Comparison of ENCODE assay signal across 10 cellular contexts in the genomic region with DNA sequence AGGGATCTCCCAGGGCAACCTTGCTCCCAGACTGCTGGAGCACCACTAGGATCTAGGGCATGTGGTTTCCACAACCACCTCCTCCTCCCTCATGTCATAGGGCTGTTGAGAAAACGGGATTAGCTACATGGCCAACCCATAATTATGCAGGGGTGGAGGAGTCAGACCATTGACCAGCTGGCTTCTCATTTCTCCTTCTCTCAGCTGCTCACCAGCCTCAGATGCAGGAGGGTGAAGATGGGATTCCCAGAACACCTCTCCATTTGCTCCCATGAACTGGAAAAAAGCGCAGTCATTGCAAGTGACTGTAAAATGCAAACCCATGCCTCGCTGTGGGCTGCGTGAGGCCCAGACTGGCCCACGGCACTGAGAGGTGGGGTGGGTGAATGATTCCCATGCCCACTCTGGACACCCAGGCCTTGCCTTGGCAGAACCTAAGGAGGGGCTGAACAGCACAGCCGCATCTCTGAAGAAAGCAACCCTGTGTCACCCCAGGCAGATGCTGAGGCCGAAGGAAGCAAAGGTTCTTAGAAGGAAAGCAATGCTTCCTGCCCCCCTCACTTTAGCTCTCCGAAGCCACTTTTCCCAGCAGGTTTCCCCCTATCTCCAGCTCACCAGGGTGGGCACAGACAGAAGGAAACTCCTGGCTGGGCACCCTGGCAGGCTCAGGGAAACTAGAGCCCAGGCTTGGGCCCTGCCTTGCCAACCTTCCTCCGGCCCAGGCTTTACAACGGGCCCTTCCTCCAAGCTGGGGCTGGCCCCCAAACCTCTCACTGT.
DNase-seq lines count a peak whose midpoint lies in the region; ATAC-seq, FAIRE-seq and TF ChIP-seq lines count a peak whose summit lies in the region.
"Had no signal": no experiment of that assay in that cellular context is flagged by ENCODE, and none has a peak within 500 bp of the region (broad histone marks: within the 10 kb centered on the region; RNA-seq: fewer than 3 reads in every experiment).

No MANE protein-coding gene starts in this region.

- ATAC-seq in stimulated activated effector memory CD8-positive, alpha-beta T cell treated with anti-CD3 and anti-CD28 coated beads, Interleukin-12 subunit alpha, Interleukin-12 subunit beta, amount 100 ng/mL, for 72 hours = no peak
- no peak for ATAC-seq in GM18505 (IDR thresholded peaks at IDR 0.05; ENCODE audit: unreplicated experiment)

- H3K4ac ChIP-seq in mesendoderm (ENCODE audit: low read depth, low read length) = peak overlapping the region; percentile 81

- TF ChIP-seq CTCF in brain (conservative IDR thresholded peaks at IDR 0.05) = no peak
- TF ChIP-seq CTCF in tibial nerve (IDR thresholded peaks at IDR 0.05) = no peak

- H3K9ac ChIP-seq in mesendoderm (ENCODE audit: low read length) = peak overlapping the region; percentile 31

- peak overlapping the region; percentile 75 for H3K56ac ChIP-seq in mesendoderm (ENCODE audit: low read length)

- no peaks in the 10 kb centered on the region for H3K27me3 Mint-ChIP-seq in brain

- peak overlapping the region; percentile 67 for H2AK5ac ChIP-seq in mesendoderm (ENCODE audit: low read length)

- peak overlapping the region; percentile 39 to 73 (median 54) for H3K4me3 Mint-ChIP-seq in brain
- H3K4me3 Mint-ChIP-seq in stimulated activated effector memory CD8-positive, alpha-beta T cell treated with anti-CD3 and anti-CD28 coated beads, Interleukin-12 subunit alpha, Interleukin-12 subunit beta, amount 100 ng/mL, for 72 hours = no peak overlapping the region

- peak overlapping the region; percentile 29 for H3K18ac ChIP-seq in mesendoderm (ENCODE audit: low read length)

- H4K5ac ChIP-seq in mesendoderm (ENCODE audit: low read length) = no peak overlapping the region

- H3K4me3 ChIP-seq in mesendoderm (ENCODE audit: low read length) (no peak overlapping the region), tibial nerve (no peak overlapping the region)

- no peak for TF ChIP-seq POLR2A in tibial nerve (IDR thresholded peaks at IDR 0.05)
- TF ChIP-seq POLR2A in GM18505 (IDR thresholded peaks at IDR 0.05; ENCODE audit: borderline replicate concordance, extremely low read depth, insufficient read depth, insufficient read length) = no peak
- TF ChIP-seq POLR2A in H54 (IDR thresholded peaks at IDR 0.05; ENCODE audit: low read depth, low read length) = no peak

- H3K4me2 ChIP-seq in mesendoderm (ENCODE audit: low read length) = no peak overlapping the region

- peaks cover 9% of the 10 kb centered on the region for H3K36me3 Mint-ChIP-seq in brain
- no peaks in the 10 kb centered on the region for H3K36me3 Mint-ChIP-seq in stimulated activated effector memory CD8-positive, alpha-beta T cell treated with anti-CD3 and anti-CD28 coated beads, Interleukin-12 subunit alpha, Interleukin-12 subunit beta, amount 100 ng/mL, for 72 hours

- H3K79me2 ChIP-seq in mesendoderm (ENCODE audit: control insufficient read depth, insufficient read depth, low read length) = no peaks in the 10 kb centered on the region

- H3K79me1 ChIP-seq in mesendoderm (ENCODE audit: low read length) = no peaks in the 10 kb centered on the region

- no peak for TF ChIP-seq EP300 in tibial nerve (IDR thresholded peaks at IDR 0.05)

- DNase-seq in NCI-H2107 treated with DMSO at 0.1 percent for 48 hours (lab: John Stamatoyannopoulos, UW; ENCODE audit: unreplicated experiment) = peak; percentile 44
- DNase-seq in NCI-H2107 (lab: John Stamatoyannopoulos, UW) = no peak
- peak; percentile 57 for DNase-seq in mesendoderm
- no peak for DNase-seq in tibial nerve (ENCODE audit: low spot score in 2 of 2)
- no peak for DNase-seq in stimulated activated effector memory CD8-positive, alpha-beta T cell treated with anti-CD3 and anti-CD28 coated beads, Interleukin-12 subunit alpha, Interleukin-12 subunit beta, amount 100 ng/mL, for 72 hours (ENCODE audit: low spot score in 2 of 2)
- DNase-seq in H54 (ENCODE audit: insufficient read length, low spot score) = no peak
- DNase-seq: NCI-H1436 had no signal

- H3K36me3 ChIP-seq in mesendoderm (ENCODE audit: control insufficient read depth, insufficient read depth, low read length) (no peaks in the 10 kb centered on the region), tibial nerve (no peaks in the 10 kb centered on the region)

- WGBS in mesendoderm (ENCODE audit: extremely low coverage, insufficient coverage, low lambda C conversion rate) = no CpG with 5 or more reads among the region's 10 CpGs
- WGBS in tibial nerve, 2 donors = 72 to 79% methylated on average over 10 of the region's 10 CpGs

- peaks cover 0 to 4% (median 0%) of the 10 kb centered on the region in 4 donors for H3K9me3 ChIP-seq in tibial nerve

- no peak for FAIRE-seq in H54 (lab: Jason Lieb, UNC)
- FAIRE-seq: A204.1 had no signal

- H3K23ac ChIP-seq in mesendoderm (ENCODE audit: low read length) = peak overlapping the region; percentile 98

- H4K8ac ChIP-seq in mesendoderm (ENCODE audit: low read depth, low read length) = no peak overlapping the region

- H2BK5ac ChIP-seq in mesendoderm (ENCODE audit: low read length) = peak overlapping the region; percentile 78

- H3K9me3 Mint-ChIP-seq in brain = peaks cover 0 to 9% (median 8%) of the 10 kb centered on the region in 5 experiments
- no peaks in the 10 kb centered on the region for H3K9me3 Mint-ChIP-seq in stimulated activated effector memory CD8-positive, alpha-beta T cell treated with anti-CD3 and anti-CD28 coated beads, Interleukin-12 subunit alpha, Interleukin-12 subunit beta, amount 100 ng/mL, for 72 hours

- H2BK120ac ChIP-seq in mesendoderm (ENCODE audit: low read depth, low read length) = no peak overlapping the region

- H3K27ac Mint-ChIP-seq in brain = peak overlapping the region; percentile 96 to 99 (median 97)
- H3K27ac Mint-ChIP-seq in stimulated activated effector memory CD8-positive, alpha-beta T cell treated with anti-CD3 and anti-CD28 coated beads, Interleukin-12 subunit alpha, Interleukin-12 subunit beta, amount 100 ng/mL, for 72 hours = no peak overlapping the region

- no peak overlapping the region for H3K27ac ChIP-seq in mesendoderm (ENCODE audit: low read depth, low read length)
- peak overlapping the region; percentile 32 to 67 (median 45) for H3K27ac ChIP-seq in tibial nerve

- H3K4me1 Mint-ChIP-seq in brain = peaks cover 86% of the 10 kb centered on the region
- H3K4me1 Mint-ChIP-seq in stimulated activated effector memory CD8-positive, alpha-beta T cell treated with anti-CD3 and anti-CD28 coated beads, Interleukin-12 subunit alpha, Interleukin-12 subunit beta, amount 100 ng/mL, for 72 hours = no peaks in the 10 kb centered on the region

- H3K27me3 ChIP-seq in mesendoderm (ENCODE audit: insufficient read depth, low read length, poor library complexity) = no peaks in the 10 kb centered on the region
- no peaks in the 10 kb centered on the region for H3K27me3 ChIP-seq in tibial nerve

- H2BK15ac ChIP-seq in mesendoderm (replicated peaks; ENCODE audit: low read depth) = no peak overlapping the region

- peaks cover 21% of the 10 kb centered on the region for H3K4me1 ChIP-seq in mesendoderm (ENCODE audit: control insufficient read depth, low read depth, low read length)
- H3K4me1 ChIP-seq in tibial nerve = peaks cover 0 to 19% (median 9%) of the 10 kb centered on the region in 4 donors

Comparison
In these comparisons a context has a peak if more than half of its experiments do, and no peak if none do; other contexts are left out.
1. DNase-seq: peak in NCI-H2107 treated with DMSO at 0.1 percent for 48 hours (single experiment) and mesendoderm (single experiment); none in NCI-H2107 (single experiment), tibial nerve (0 of 2), stimulated activated effector memory CD8-positive, alpha-beta T cell treated with anti-CD3 and anti-CD28 coated beads, Interleukin-12 subunit alpha, Interleukin-12 subunit beta, amount 100 ng/mL, for 72 hours (0 of 2) and H54 (single experiment).